ENCODE assay signal across 8 cellular contexts in genomic region chr12:110102255-110102654, GRCh38. TPM values are rescaled to one million over a fixed set of nuclear protein-coding genes. Genes with fewer than 3 reads are reported as not detected.
DNase-seq lines count a peak whose midpoint lies in the region; ATAC-seq, FAIRE-seq and TF ChIP-seq lines count a peak whose summit lies in the region.

No MANE protein-coding gene starts in this region.

- no peaks in the 10 kb centered on the region for H3K36me3 Mint-ChIP-seq in progenitor cell of endocrine pancreas (ENCODE audit: insufficient read depth)

- no peak overlapping the region for H3K4me2 ChIP-seq in DND-41 (ENCODE audit: insufficient read depth, low read length)

- intact Hi-C loops in tibial artery (cut with DNase I; ENCODE audit: low total_unique reads), result loop anchor here (5.0 kb wide), 1 partner anchor 180 kb away; the partner anchor contains the start of gene ATP2A2

- H3K4me1 ChIP-seq in DND-41 (ENCODE audit: insufficient read depth, low read length), result peaks cover 6% of the 10 kb centered on the region
- peaks cover 0 to 53% (median 21%) of the 10 kb centered on the region in 4 donors for H3K4me1 ChIP-seq in tibial artery

- DNase-seq in DND-41 (peak; percentile 61), HT1080 (ENCODE audit: low read depth) (peak; percentile 92), RCC 7860 (ENCODE audit: low spot score) (peak; percentile 71), astrocyte of the hippocampus (ENCODE audit: low read depth, low spot score) (peak; percentile 49), kidney glomerular epithelial cell (lab: John Stamatoyannopoulos, UW) (peak; percentile 27), tibial artery (peak in 1 of 2 donors; percentile 49), progenitor cell of endocrine pancreas (ENCODE audit: low spot score, unreplicated experiment) (no peak)

- H3K9ac ChIP-seq in DND-41 (ENCODE audit: low read depth, low read length), result no peak overlapping the region

- no peak for FAIRE-seq in RCC 7860 (lab: Jason Lieb, UNC)

- H3K27me3 Mint-ChIP-seq in progenitor cell of endocrine pancreas, result no peaks in the 10 kb centered on the region

- H3K9me3 ChIP-seq in DND-41 (ENCODE audit: insufficient read depth, low read length, severe bottlenecking) (no peaks in the 10 kb centered on the region), tibial artery (no peaks in the 10 kb centered on the region)

- H3K4me3 ChIP-seq in DND-41 (ENCODE audit: low read depth in 1 of 2, low read length in 2 of 2) (no peak overlapping the region), tibial artery (no peak overlapping the region)

- no peaks in the 10 kb centered on the region for H3K9me3 Mint-ChIP-seq in progenitor cell of endocrine pancreas (ENCODE audit: low read depth)

- no peak overlapping the region for H3K27ac Mint-ChIP-seq in progenitor cell of endocrine pancreas

- peaks cover 1% of the 10 kb centered on the region for H3K4me1 Mint-ChIP-seq in progenitor cell of endocrine pancreas (ENCODE audit: low read depth)

- H2AFZ ChIP-seq in DND-41 (ENCODE audit: low read depth, low read length), result peak overlapping the region; percentile 62; the same call in 1 of the 2 replicates

- H3K27ac ChIP-seq in DND-41 (ENCODE audit: low read length), result no peak overlapping the region
- peak overlapping the region; percentile 76 to 88 for H3K27ac ChIP-seq in tibial artery

- no peaks in the 10 kb centered on the region for H3K27me3 ChIP-seq in DND-41 (ENCODE audit: insufficient read depth, low read length, poor library complexity)
- H3K27me3 ChIP-seq in tibial artery, result peaks cover 0 to 2% of the 10 kb centered on the region in 2 donors

- no peaks in the 10 kb centered on the region for H3K79me2 ChIP-seq in DND-41 (ENCODE audit: insufficient read depth, low read length)

- TF ChIP-seq CTCF in DND-41 (IDR thresholded peaks at IDR 0.05; ENCODE audit: borderline replicate concordance, extremely low read depth, low read length, poor library complexity, severe bottlenecking), result peak; percentile 58
- peak; percentile 16 to 30 for TF ChIP-seq CTCF in tibial artery (IDR thresholded peaks at IDR 0.05)
- TF ChIP-seq CTCF in progenitor cell of endocrine pancreas (IDR thresholded peaks at IDR 0.05; ENCODE audit: unreplicated experiment), result no peak

- H3K4me3 Mint-ChIP-seq in progenitor cell of endocrine pancreas (ENCODE audit: low read depth), result no peak overlapping the region

- no peaks in the 10 kb centered on the region for H4K20me1 ChIP-seq in DND-41 (ENCODE audit: insufficient read depth, low read length)

- H3K36me3 ChIP-seq in DND-41 (ENCODE audit: insufficient read depth, low read length) (no peaks in the 10 kb centered on the region), tibial artery (no peaks in the 10 kb centered on the region)

- peak; percentile 74 for ATAC-seq in DND-41 (ENCODE audit: insufficient read depth, low read depth)
- no peak for ATAC-seq in HG03175 (IDR thresholded peaks at IDR 0.05; ENCODE audit: unreplicated experiment)

RNA-seq across cellular contexts. Expression of gene IFT81, which starts 21.9 kb away (rescaled TPM):
- total RNA-seq in HT1080 (2014; rRNA removed; shearing (Covaris generic)), result 4.4 and 4.9 TPM in 2 replicates
- polyA plus RNA-seq in HT1080 (2015; cell fraction: cytosol; rRNA removed), result 9.0 and 11.7 TPM in 2 replicates
- polyA plus RNA-seq in HT1080 (2015; cell fraction: nucleus; rRNA removed), result 17.1 and 20.0 TPM in 2 replicates
- total RNA-seq in progenitor cell of endocrine pancreas, result 46.1 and 48.7 TPM in 2 replicates

RNA-seq across cellular contexts. Expression of gene C12orf76, which starts 53.9 kb away (rescaled TPM):
- 5.5 and 10.7 TPM in 2 replicates for total RNA-seq in HT1080 (2014; rRNA removed; shearing (Covaris generic))
- polyA plus RNA-seq in HT1080 (2015; cell fraction: cytosol; rRNA removed), result 20.7 and 22.2 TPM in 2 replicates
- polyA plus RNA-seq in HT1080 (2015; cell fraction: nucleus; rRNA removed), result 18.3 and 22.7 TPM in 2 replicates
- total RNA-seq in progenitor cell of endocrine pancreas, result 29.3 and 31.6 TPM in 2 replicates
